23 cellular contexts compared by ENCODE assay signal in the genomic region with DNA sequence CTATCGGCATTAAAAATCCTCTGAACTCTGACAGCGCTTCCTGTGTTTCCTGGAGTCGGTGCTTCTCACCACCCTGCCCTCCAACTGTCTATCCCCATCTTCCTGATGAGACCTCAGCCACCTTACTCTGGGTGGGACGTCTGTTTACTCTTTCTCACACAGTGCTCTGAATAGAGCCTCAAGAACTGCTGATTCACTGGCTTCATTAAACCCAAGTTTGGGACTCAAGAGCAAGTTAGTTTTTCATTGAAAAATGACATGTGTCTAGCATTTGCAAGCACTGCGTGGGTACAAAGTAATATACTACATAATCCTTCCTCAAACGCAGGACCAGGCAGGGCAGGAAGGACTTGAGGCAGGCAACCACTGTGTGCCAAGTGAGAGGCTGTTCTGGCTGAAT.
"Had no signal": no experiment of that assay in that cellular context is flagged by ENCODE, and none has a peak within 500 bp of the region (broad histone marks: within the 10 kb centered on the region; RNA-seq: fewer than 3 reads in every experiment).

No MANE protein-coding gene starts in this region.

- DNase-seq: activated CD4-positive, alpha-beta memory T cell treated with anti-CD3 and anti-CD28 coated beads, Interleukin-2, amount 10 ng/mL, durations not matched to agents 7 days and 5 days; activated CD4-positive, alpha-beta T cell treated with anti-CD3 and anti-CD28 coated beads for 48 hours; activated CD4-positive, CD25-positive, alpha-beta regulatory T cell; activated gamma-delta T cell treated with Interleukin-2 at 50 U/mL for 16 hours; activated T-cell treated with anti-CD3 and anti-CD28 coated beads, Interleukin-2, amount 50 U/mL, for 72 hours; aorta; gastrocnemius medialis; head of caudate nucleus; left lung; mammary epithelial cell; ovary; right lobe of liver; stimulated activated CD4-positive, alpha-beta T cell treated with anti-CD3 and anti-CD28 coated beads, Interleukin-4, amount 100 ng/mL, for 1 hour; stomach; T-cell; T1000; testis had no signal

- ATAC-seq: activated T-cell treated with anti-CD3 and anti-CD28 coated beads, Interleukin-2, amount 50 U/mL, for 72 hours; esophagus mucosa; gastrocnemius medialis; left lung; right lobe of liver; SK-N-SH treated with all-trans-retinoic acid at 6 μM for 48 hours; T-cell had no signal

- H3K4me3 Mint-ChIP-seq: activated CD4-positive, alpha-beta memory T cell treated with anti-CD3 and anti-CD28 coated beads, Interleukin-2, amount 10 ng/mL, durations not matched to agents 7 days and 5 days; activated T-cell treated with anti-CD3 and anti-CD28 coated beads, Interleukin-2, amount 50 U/mL, for 72 hours; central memory CD8-positive, alpha-beta T cell; T-cell; type B pancreatic cell had no signal

- H3K9me3 Mint-ChIP-seq: activated CD4-positive, alpha-beta memory T cell treated with anti-CD3 and anti-CD28 coated beads, Interleukin-2, amount 10 ng/mL, durations not matched to agents 7 days and 5 days; activated T-cell treated with anti-CD3 and anti-CD28 coated beads, Interleukin-2, amount 50 U/mL, for 72 hours; central memory CD8-positive, alpha-beta T cell; T-cell; type B pancreatic cell had no signal

- H3K27ac ChIP-seq: coronary artery, gastrocnemius medialis, left lung, ovary, stomach, testis had no signal

- H3K4me1 ChIP-seq: gastrocnemius medialis, left lung, testis had no signal

- H3K4me3 ChIP-seq: coronary artery, gastrocnemius medialis, left lung, ovary, right lobe of liver, smooth muscle cell, stomach, testis had no signal

- H3K27me3 Mint-ChIP-seq: activated CD4-positive, alpha-beta memory T cell treated with anti-CD3 and anti-CD28 coated beads, Interleukin-2, amount 10 ng/mL, durations not matched to agents 7 days and 5 days; central memory CD8-positive, alpha-beta T cell; T-cell; type B pancreatic cell had no signal

- H3K27ac Mint-ChIP-seq: activated CD4-positive, alpha-beta memory T cell treated with anti-CD3 and anti-CD28 coated beads, Interleukin-2, amount 10 ng/mL, durations not matched to agents 7 days and 5 days; activated T-cell treated with anti-CD3 and anti-CD28 coated beads, Interleukin-2, amount 50 U/mL, for 72 hours; T-cell had no signal

- H3K9me3 ChIP-seq: gastrocnemius medialis, left lung, ovary, right lobe of liver, stomach, testis had no signal

- H3K27me3 ChIP-seq: gastrocnemius medialis, left lung, ovary, right lobe of liver, stomach, testis had no signal

- H3K36me3 ChIP-seq: gastrocnemius medialis, ovary, right lobe of liver had no signal
